In the genomic region with DNA sequence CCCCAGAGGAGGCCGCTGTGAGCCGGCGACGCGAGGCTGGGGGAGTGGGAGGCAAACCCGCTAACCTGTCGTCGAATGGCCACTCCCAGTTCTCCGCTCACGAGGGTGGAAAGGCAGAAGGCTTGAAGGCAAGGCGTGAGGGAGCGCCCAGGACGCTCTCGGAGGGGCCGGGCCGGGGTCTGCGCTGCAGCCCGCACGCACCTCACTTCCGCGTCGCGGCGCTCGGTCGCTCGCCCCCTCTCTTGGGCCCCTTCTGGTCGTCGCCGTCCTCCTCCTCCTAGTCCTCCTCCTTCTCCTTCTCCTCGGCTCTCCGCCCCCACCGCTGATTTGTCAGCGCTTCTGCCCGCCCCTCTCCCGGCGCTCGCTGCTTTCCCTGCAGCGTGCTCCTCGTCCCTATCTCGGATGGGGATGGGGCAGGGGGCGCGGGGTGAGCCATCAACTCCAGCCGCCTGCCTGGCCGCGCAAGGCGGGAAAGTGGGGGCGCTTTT, we compare ENCODE assay signal across 8 cellular contexts. TPM values are rescaled to one million over a fixed set of nuclear protein-coding genes. Genes with fewer than 3 reads are reported as not detected.
DNase-seq lines count a peak whose midpoint lies in the region; ATAC-seq and TF ChIP-seq lines count a peak whose summit lies in the region.

A gene (minus strand): TSS at position 265 of the 488 bp plus-strand sequence. CDS start 1,494 bp downstream, outside the sequence.

- peaks cover 6% of the 10 kb centered on the region for H3K36me3 Mint-ChIP-seq in activated CD4-positive, alpha-beta memory T cell treated with anti-CD3 and anti-CD28 coated beads, Interleukin-2, amount 10 ng/mL, durations not matched to agents 7 days and 5 days (ENCODE audit: low read depth)

- no peaks in the 10 kb centered on the region for H3K9me3 Mint-ChIP-seq in activated CD4-positive, alpha-beta memory T cell treated with anti-CD3 and anti-CD28 coated beads, Interleukin-2, amount 10 ng/mL, durations not matched to agents 7 days and 5 days

- H3K4me1 Mint-ChIP-seq in activated CD4-positive, alpha-beta memory T cell treated with anti-CD3 and anti-CD28 coated beads, Interleukin-2, amount 10 ng/mL, durations not matched to agents 7 days and 5 days = peaks cover 33% of the 10 kb centered on the region

- no peak within 1 kb of the TSS for H3K27ac Mint-ChIP-seq in activated CD4-positive, alpha-beta memory T cell treated with anti-CD3 and anti-CD28 coated beads, Interleukin-2, amount 10 ng/mL, durations not matched to agents 7 days and 5 days

- TF ChIP-seq CTCF in 22Rv1 (IDR thresholded peaks at IDR 0.05) = no peak
- no peak for TF ChIP-seq CTCF in lung (IDR thresholded peaks at IDR 0.05; ENCODE audit: control extremely low read depth, extremely low read depth)

- peak; percentile 52 for ATAC-seq in GM18868 (IDR thresholded peaks at IDR 0.05; ENCODE audit: unreplicated experiment)
- ATAC-seq in lung (ENCODE audit: insufficient read depth, low FRiP score) = peak; percentile 77

- peaks cover 0 to 3% of the 10 kb centered on the region in 2 donors for H3K9me3 ChIP-seq in lung (ENCODE audit: control insufficient read depth in 2 of 2, insufficient read depth in 1 of 2, low read length in 1 of 2)

- peak within 1 kb of the TSS; percentile 39 for H3K27ac ChIP-seq in 22Rv1
- peak within 1 kb of the TSS in 1 of 2 donors; percentile 23 for H3K27ac ChIP-seq in lung (ENCODE audit: low read depth in 1 of 2, low read length in 1 of 2)

- H3K27me3 Mint-ChIP-seq in activated CD4-positive, alpha-beta memory T cell treated with anti-CD3 and anti-CD28 coated beads, Interleukin-2, amount 10 ng/mL, durations not matched to agents 7 days and 5 days = peaks cover 53% of the 10 kb centered on the region

- WGBS in lung, 2 donors = 2 to 3% methylated on average over 31 to 48 of the region's 48 CpGs

- H3K27me3 ChIP-seq in lung (ENCODE audit: control insufficient read depth, insufficient read depth) = no peaks in the 10 kb centered on the region

- CTCF ChIA-PET in activated CD4-positive, alpha-beta memory T cell treated with anti-CD3 and anti-CD28 coated beads, Interleukin-2, amount 10 ng/mL, durations not matched to agents 7 days and 5 days (lab: Charles Lee) = no interaction called here

- H3K4me3 Mint-ChIP-seq in activated CD4-positive, alpha-beta memory T cell treated with anti-CD3 and anti-CD28 coated beads, Interleukin-2, amount 10 ng/mL, durations not matched to agents 7 days and 5 days = peak within 1 kb of the TSS; percentile 74

- DNase-seq in NCI-H2171 treated with DMSO at 0.1 percent for 48 hours (lab: John Stamatoyannopoulos, UW) (peak; percentile 77), epidermal melanocyte (ENCODE audit: insufficient read length, low spot score) (peak; percentile 55), lung (ENCODE audit: low spot score) (peak; percentile 50), DMS114 treated with DMSO at 0.1 percent for 48 hours (lab: John Stamatoyannopoulos, UW; ENCODE audit: unreplicated experiment) (no peak)
- peak; percentile 46 for DNase-seq in activated CD4-positive, alpha-beta memory T cell treated with anti-CD3 and anti-CD28 coated beads, Interleukin-2, amount 10 ng/mL, durations not matched to agents 7 days and 5 days
- DNase-seq in stimulated activated CD4-positive, alpha-beta T cell treated with anti-CD3 and anti-CD28 coated beads, Interleukin-4, amount 100 ng/mL, for 24 hours = peak; percentile 36

- POLR2A ChIA-PET in activated CD4-positive, alpha-beta memory T cell treated with anti-CD3 and anti-CD28 coated beads, Interleukin-2, amount 10 ng/mL, durations not matched to agents 7 days and 5 days (lab: Charles Lee) = no interaction called here

- peak within 1 kb of the TSS; percentile 60 for H3K4me3 ChIP-seq in lung

- no peaks in the 10 kb centered on the region for H3K36me3 ChIP-seq in lung (ENCODE audit: control insufficient read depth in 2 of 2, insufficient read depth in 2 of 2, low read length in 2 of 2)

- peaks cover 0 to 8% of the 10 kb centered on the region in 2 donors for H3K4me1 ChIP-seq in lung (ENCODE audit: control insufficient read depth in 2 of 2, insufficient read depth in 2 of 2, low read length in 2 of 2)

RNA-seq across cellular contexts. Expression of the gene that starts here (rescaled TPM):
- 10 to 100 TPM; 11.6 to 12.2 TPM for total RNA-seq in activated CD4-positive, alpha-beta memory T cell treated with anti-CD3 and anti-CD28 coated beads, Interleukin-2, amount 10 ng/mL, durations not matched to agents 7 days and 5 days
- 10 to 100 TPM; 12.1 to 60.4 TPM for total RNA-seq in lung
- polyA plus RNA-seq in lung = 10 to 100 TPM in 1 of 2 donors, 1 to 10 TPM in 1; 7.1 to 12.5 TPM
